11 cellular contexts compared by ENCODE assay signal in genomic region chr12:92485356-92486348, GRCh38.
A peak's percentile ranks its signal among the peaks of the same experiment; 100 is the strongest.
DNase-seq lines count a peak whose midpoint lies in the region; ATAC-seq and TF ChIP-seq lines count a peak whose summit lies in the region.
"Had no signal": no experiment of that assay in that cellular context is flagged by ENCODE, and none has a peak within 500 bp of the region (broad histone marks: within the 10 kb centered on the region; RNA-seq: fewer than 3 reads in every experiment).

No MANE protein-coding gene starts in this region.

- H3K9me3 Mint-ChIP-seq in endothelial cell (ENCODE audit: unreplicated experiment): no peaks in the 10 kb centered on the region
- peaks cover 3% of the 10 kb centered on the region for H3K9me3 Mint-ChIP-seq in neural crest cell

- peak overlapping the region; percentile 7 for H3K27ac Mint-ChIP-seq in endothelial cell (ENCODE audit: unreplicated experiment)
- H3K27ac Mint-ChIP-seq in neural crest cell (ENCODE audit: unreplicated experiment): peak overlapping the region; percentile 86

- in situ Hi-C loops in KBM-7 (cut with MboI; ENCODE audit: low pct_unique_long_range_greater_than_20kb, low sequenced_read_pairs): no loop called here

- no peaks in the 10 kb centered on the region for H3K27me3 Mint-ChIP-seq in endothelial cell (ENCODE audit: unreplicated experiment)
- H3K27me3 Mint-ChIP-seq in neural crest cell (ENCODE audit: low read depth): no peaks in the 10 kb centered on the region

- H4K20me1 ChIP-seq in BLaER1 treated with 17β-estradiol and CSF1 and Interleukin-3, amounts not matched to agents 10 nM and 100 nM: no peaks in the 10 kb centered on the region

- H3K27me3 ChIP-seq in BLaER1 treated with 17β-estradiol and CSF1 and Interleukin-3, amounts not matched to agents 10 nM and 100 nM: no peaks in the 10 kb centered on the region

- no peak overlapping the region for H3K4me3 Mint-ChIP-seq in endothelial cell (ENCODE audit: unreplicated experiment)
- no peak overlapping the region for H3K4me3 Mint-ChIP-seq in neural crest cell

- H3K4me1 ChIP-seq in BLaER1 treated with 17β-estradiol and CSF1 and Interleukin-3, amounts not matched to agents 10 nM and 100 nM: peaks cover 9 to 30% (median 21%) of the 10 kb centered on the region in 10 experiments; a peak in 19 of 20 replicates

- H3K4me3 ChIP-seq in BLaER1 treated with 17β-estradiol and CSF1 and Interleukin-3, amounts not matched to agents 10 nM and 100 nM: no peak overlapping the region

- peaks cover 0 to 19% (median 13%) of the 10 kb centered on the region in 11 experiments; a peak in 17 of 22 replicates for H3K9me3 ChIP-seq in BLaER1 treated with 17β-estradiol and CSF1 and Interleukin-3, amounts not matched to agents 10 nM and 100 nM (replicated peaks in 1 of 11)

- no peaks in the 10 kb centered on the region for H3K36me3 Mint-ChIP-seq in endothelial cell (ENCODE audit: low read depth, unreplicated experiment)
- H3K36me3 Mint-ChIP-seq in neural crest cell (ENCODE audit: low read depth): no peaks in the 10 kb centered on the region

- no peak for ATAC-seq in esophagus mucosa

- TF ChIP-seq CTCF in endothelial cell (IDR thresholded peaks at IDR 0.05; ENCODE audit: unreplicated experiment) (no peak), neural crest cell (conservative IDR thresholded peaks at IDR 0.05) (no peak)

- H3K27ac ChIP-seq in BLaER1 treated with 17β-estradiol and CSF1 and Interleukin-3, amounts not matched to agents 10 nM and 100 nM: peak overlapping the region in 1 of 11 experiments; percentile 11; a peak in 1 of 22 replicates

- H3K9ac ChIP-seq in BLaER1 treated with 17β-estradiol and CSF1 and Interleukin-3, amounts not matched to agents 10 nM and 100 nM: no peak overlapping the region

- H3K4me1 Mint-ChIP-seq in endothelial cell (ENCODE audit: unreplicated experiment): peaks cover 8% of the 10 kb centered on the region
- peaks cover 22% of the 10 kb centered on the region for H3K4me1 Mint-ChIP-seq in neural crest cell

- no peaks in the 10 kb centered on the region; a peak in 1 of 22 replicates for H3K36me3 ChIP-seq in BLaER1 treated with 17β-estradiol and CSF1 and Interleukin-3, amounts not matched to agents 10 nM and 100 nM

- peak overlapping the region in 9 of 11 experiments; percentile 3 to 38 (median 20); a peak in 12 of 22 replicates for H3K4me2 ChIP-seq in BLaER1 treated with 17β-estradiol and CSF1 and Interleukin-3, amounts not matched to agents 10 nM and 100 nM

- DNase-seq in KBM-7 (peak; percentile 28), endothelial cell (ENCODE audit: low spot score) (no peak), neural crest cell (ENCODE audit: low read depth, low spot score) (no peak), midbrain (lab: John Stamatoyannopoulos, UW) (no peak), AML-193 (lab: John Stamatoyannopoulos, UW) (no peak), NCI-H69 (lab: John Stamatoyannopoulos, UW) (no peak)
- DNase-seq: C1 segment of cervical spinal cord; NCI-H526; stimulated activated CD4-positive, alpha-beta T cell treated with anti-CD3 and anti-CD28 coated beads, Interleukin-2, amount 100 ng/mL, for 24 hours had no signal
